Comparison of ENCODE assay signal across 28 cellular contexts in the genomic region with DNA sequence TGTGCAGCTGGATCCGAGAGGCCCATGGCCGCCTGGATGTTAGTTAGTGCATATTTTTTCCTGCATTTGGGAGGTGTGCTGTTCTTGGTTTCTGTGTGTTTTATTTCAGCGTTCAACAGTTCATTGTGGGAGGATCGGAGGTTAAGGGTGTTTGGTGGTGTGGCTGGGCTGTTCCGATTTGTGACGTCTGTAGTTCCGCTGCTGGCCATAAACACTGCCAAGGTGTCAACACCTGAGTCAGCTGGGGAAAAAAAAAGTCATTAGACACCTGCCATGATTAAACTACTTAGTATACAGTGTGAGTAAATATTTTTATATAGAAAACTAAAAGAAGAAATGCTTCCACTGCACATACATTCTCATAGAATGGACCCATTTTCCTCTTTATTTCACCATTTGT.
"Had no signal": no experiment of that assay in that cellular context is flagged by ENCODE, and none has a peak within 500 bp of the region (broad histone marks: within the 10 kb centered on the region; RNA-seq: fewer than 3 reads in every experiment).

No MANE protein-coding gene starts in this region.

- H2AFZ ChIP-seq: neural progenitor cell had no signal

- H3K9me3 ChIP-seq: gastroesophageal sphincter, thoracic aorta had no signal

- H3K27me3 ChIP-seq: cardiac muscle cell, dorsolateral prefrontal cortex, gastroesophageal sphincter, neural progenitor cell had no signal

- H3K4me1 Mint-ChIP-seq: activated B cell treated with CpG ODN at 0.5 μM for 24 hours; naive thymus-derived CD8-positive, alpha-beta T cell had no signal

- H3K4me2 ChIP-seq: neural progenitor cell had no signal

- H3K4me1 ChIP-seq: neural progenitor cell had no signal

- H3K27me3 Mint-ChIP-seq: activated B cell treated with CpG ODN at 0.5 μM for 24 hours; brain; stimulated activated naive CD8-positive, alpha-beta T cell treated with anti-CD3 and anti-CD28 coated beads, Interleukin-15, Interleukin-2, amounts not matched to agents 100 ng/mL and 50 ng/mL, for 24 hours; type B pancreatic cell had no signal

- H3K36me3 ChIP-seq: cardiac muscle cell, neural progenitor cell, thoracic aorta had no signal

- H3K4me3 Mint-ChIP-seq: activated B cell treated with CpG ODN at 0.5 μM for 24 hours; activated CD8-positive, alpha-beta T cell treated with anti-CD3 and anti-CD28 coated beads, Interleukin-2, amount 10 ng/mL, durations not matched to agents 7 days and 5 days; activated naive CD8-positive, alpha-beta T cell; brain; naive thymus-derived CD8-positive, alpha-beta T cell; neural progenitor cell; stimulated activated naive CD8-positive, alpha-beta T cell treated with anti-CD3 and anti-CD28 coated beads, Interleukin-15, Interleukin-2, amounts not matched to agents 100 ng/mL and 50 ng/mL, for 24 hours; type B pancreatic cell had no signal

- H3K9ac ChIP-seq: neural progenitor cell had no signal

- ATAC-seq: activated CD8-positive, alpha-beta T cell treated with anti-CD3 and anti-CD28 coated beads, Interleukin-2, amount 10 ng/mL, durations not matched to agents 7 days and 5 days; gastroesophageal sphincter; left colon; naive thymus-derived CD8-positive, alpha-beta T cell had no signal

- H3K4me3 ChIP-seq: cardiac muscle cell, coronary artery, dorsolateral prefrontal cortex, gastroesophageal sphincter, neural progenitor cell, skin epidermis, thoracic aorta had no signal

- H3K27ac Mint-ChIP-seq: activated B cell treated with CpG ODN at 0.5 μM for 24 hours; activated CD8-positive, alpha-beta T cell treated with anti-CD3 and anti-CD28 coated beads, Interleukin-2, amount 10 ng/mL, durations not matched to agents 7 days and 5 days; activated naive CD8-positive, alpha-beta T cell; naive thymus-derived CD8-positive, alpha-beta T cell; neural progenitor cell; stimulated activated naive CD8-positive, alpha-beta T cell treated with anti-CD3 and anti-CD28 coated beads, Interleukin-15, Interleukin-2, amounts not matched to agents 100 ng/mL and 50 ng/mL, for 24 hours had no signal

- H3K9me3 Mint-ChIP-seq: activated B cell treated with CpG ODN at 0.5 μM for 24 hours; brain; neural progenitor cell; stimulated activated naive CD8-positive, alpha-beta T cell treated with anti-CD3 and anti-CD28 coated beads, Interleukin-15, Interleukin-2, amounts not matched to agents 100 ng/mL and 50 ng/mL, for 24 hours; type B pancreatic cell had no signal

- H3K36me3 Mint-ChIP-seq: activated naive CD8-positive, alpha-beta T cell; naive thymus-derived CD8-positive, alpha-beta T cell had no signal

- DNase-seq: activated B cell treated with CpG ODN at 0.5 μM for 24 hours; activated CD4-positive, alpha-beta T cell treated with anti-CD3 and anti-CD28 coated beads, Interleukin-2, amount 50 U/mL, for 1 hour; activated CD8-positive, alpha-beta T cell treated with anti-CD3 and anti-CD28 coated beads, Interleukin-2, amount 10 ng/mL, durations not matched to agents 7 days and 5 days; activated effector memory CD4-positive, alpha-beta T cell treated with Interleukin-2 at 50 U/mL for 16 hours; activated naive CD4-positive, alpha-beta T cell treated with Interleukin-2 at 50 U/mL for 16 hours; activated T-cell treated with anti-CD3 and anti-CD28 coated beads for 4 hours; anterior cingulate cortex; dorsolateral prefrontal cortex; effector memory CD4-positive, alpha-beta T cell; erythroblast; hippocampal formation; left colon; naive thymus-derived CD8-positive, alpha-beta T cell; occipital lobe; posterior cingulate gyrus; stimulated activated CD4-positive, alpha-beta T cell treated with anti-CD3 and anti-CD28 coated beads, Interleukin-12 subunit alpha, Interleukin-12 subunit beta, amount 100 ng/mL, for 4 hours; stimulated activated CD4-positive, alpha-beta T cell treated with anti-CD3 and anti-CD28 coated beads, Interleukin-4, amount 100 ng/mL, for 1 hour; T-helper 2 cell had no signal

- H3K27ac ChIP-seq: cardiac muscle cell, coronary artery, gastroesophageal sphincter, neural progenitor cell, thoracic aorta had no signal
